In genomic region chr6:111361648-111362047, GRCh38 we compare ENCODE assay signal across 8 cellular contexts.
DNase-seq lines count a peak whose midpoint lies in the region; ATAC-seq, FAIRE-seq and TF ChIP-seq lines count a peak whose summit lies in the region.

No MANE protein-coding gene starts in this region.

- no peak for TF ChIP-seq POLR2A in H54 (IDR thresholded peaks at IDR 0.05; ENCODE audit: low read depth, low read length)

- no peak for ATAC-seq in GM18907 (IDR thresholded peaks at IDR 0.05; ENCODE audit: unreplicated experiment)
- ATAC-seq in HG03108 (IDR thresholded peaks at IDR 0.05; ENCODE audit: unreplicated experiment), result no peak

- peak; percentile 50 for FAIRE-seq in H54 (lab: Jason Lieb, UNC)

- no peak for DNase-seq in AG09309 (ENCODE audit: low read depth)
- no peak for DNase-seq in H54 (ENCODE audit: insufficient read length, low spot score)
- peak; percentile 41 for DNase-seq in SK-N-DZ (ENCODE audit: low spot score)
- peak; percentile 15 to 58 for DNase-seq in foreskin fibroblast
- DNase-seq in posterior cingulate gyrus, result peak in 6 of 10 donors; percentile 34 to 87 (median 46)
- DNase-seq in activated naive CD4-positive, alpha-beta T cell treated with anti-CD3 and anti-CD28 coated beads, Interleukin-2, amount 50 U/mL, for 16 hours, result no peak

- intact Hi-C loops in posterior cingulate gyrus (cut with DNase I), result loop anchor here (1.0 to 10.0 kb wide), 3 partner anchors 97 to 281 kb away; no protein-coding TSS in a partner anchor

- TF ChIP-seq CTCF in AG09309 (IDR thresholded peaks at IDR 0.05; ENCODE audit: control insufficient read depth, insufficient read depth, low read depth, low read length, missing control alignments) (peak; percentile 52), foreskin fibroblast (IDR thresholded peaks at IDR 0.05; ENCODE audit: low read depth, low read length) (peak; percentile 37)

- H3K4me3 ChIP-seq in AG09309 (ENCODE audit: control insufficient read depth, low read depth, low read length) (no peak overlapping the region), foreskin fibroblast (ENCODE audit: low read depth in 1 of 2, low read length in 2 of 2) (no peak overlapping the region)

Comparison
In these comparisons a context has a peak if more than half of its experiments do, and no peak if none do; other contexts are left out.
1. DNase-seq: peak in SK-N-DZ (single experiment), foreskin fibroblast (2 of 2) and posterior cingulate gyrus (6 of 10); none in AG09309 (single experiment), H54 (single experiment) and activated naive CD4-positive, alpha-beta T cell treated with anti-CD3 and anti-CD28 coated beads, Interleukin-2, amount 50 U/mL, for 16 hours (single experiment).